ENCODE assay signal across 8 cellular contexts in genomic region chr3:51975857-51976549, GRCh38. TPM values are rescaled to one million over a fixed set of nuclear protein-coding genes. Genes with fewer than 3 reads are reported as not detected.
DNase-seq lines count a peak whose midpoint lies in the region; ATAC-seq and TF ChIP-seq lines count a peak whose summit lies in the region.

No MANE protein-coding gene starts in this region.

- H3K4me1 ChIP-seq in endodermal cell (ENCODE audit: control insufficient read depth, insufficient read depth, low read length), result peaks cover 10% of the 10 kb centered on the region
- H3K4me1 ChIP-seq in thoracic aorta (ENCODE audit: control insufficient read depth in 1 of 2, low read depth in 2 of 2), result peaks cover 5 to 25% of the 10 kb centered on the region in 2 donors

- DNase-seq in AG08395 (ENCODE audit: low spot score) (peak; percentile 67), GM13976 (ENCODE audit: low spot score) (peak; percentile 62), T-helper 17 cell (no peak), endodermal cell (peak; percentile 82), midbrain (lab: John Stamatoyannopoulos, UW) (peak; percentile 84), thoracic aorta (ENCODE audit: low spot score) (peak; percentile 45), NCI-H187 (lab: John Stamatoyannopoulos, UW) (no peak)
- no peak for DNase-seq in stimulated activated CD4-positive, alpha-beta T cell treated with anti-CD3 and anti-CD28 coated beads, Interleukin-2, amount 100 ng/mL, for 48 hours

- H3K27ac ChIP-seq in endodermal cell (ENCODE audit: low read depth, low read length), result no peak overlapping the region
- peak overlapping the region; percentile 96 for H3K27ac ChIP-seq in thoracic aorta

- H3K4me1 Mint-ChIP-seq in T-helper 17 cell (peaks cover 30% of the 10 kb centered on the region), endodermal cell (peaks cover 14% of the 10 kb centered on the region)

- H3K36me3 Mint-ChIP-seq in T-helper 17 cell (ENCODE audit: low read depth), result peaks cover 3% of the 10 kb centered on the region
- H3K36me3 Mint-ChIP-seq in endodermal cell (ENCODE audit: low read depth), result peaks cover 5% of the 10 kb centered on the region

- in situ Hi-C loops in GM13976 (cut with MboI; ENCODE audit: low sequenced_read_pairs, unreplicated experiment), result no loop called here

- no peaks in the 10 kb centered on the region for H3K27me3 ChIP-seq in endodermal cell (ENCODE audit: control insufficient read depth, insufficient read depth, low read length, poor library complexity, severe bottlenecking)
- no peaks in the 10 kb centered on the region for H3K27me3 ChIP-seq in thoracic aorta (replicated peaks; ENCODE audit: insufficient read depth)

- WGBS in endodermal cell (ENCODE audit: insufficient coverage in 1 of 2, insufficient read length in 1 of 2), 2 experiments, result 49 to 57% methylated on average over 43 to 45 of the region's 45 CpGs

- H3K27ac Mint-ChIP-seq in T-helper 17 cell (peak overlapping the region; percentile 96), endodermal cell (no peak overlapping the region)

- TF ChIP-seq CTCF in GM13976 (IDR thresholded peaks at IDR 0.05; ENCODE audit: borderline replicate concordance, control extremely low read depth, extremely low read depth, insufficient read depth, missing control alignments) (no peak), endodermal cell (conservative IDR thresholded peaks at IDR 0.05) (peak; percentile 41), thoracic aorta (IDR thresholded peaks at IDR 0.05) (no peak)

- H3K4me3 ChIP-seq in endodermal cell (ENCODE audit: low read length) (peak overlapping the region; percentile 81), thoracic aorta (peak overlapping the region; percentile 92)

- H3K9me3 Mint-ChIP-seq in endodermal cell, result no peaks in the 10 kb centered on the region

- no peaks in the 10 kb centered on the region for H3K36me3 ChIP-seq in endodermal cell (ENCODE audit: control insufficient read depth, insufficient read depth, low read length)
- H3K36me3 ChIP-seq in thoracic aorta, result no peaks in the 10 kb centered on the region

- ATAC-seq in T-helper 17 cell (no peak), thoracic aorta (ENCODE audit: insufficient number of reproducible peaks, low FRiP score, low read depth) (no peak)

- H3K27me3 Mint-ChIP-seq in T-helper 17 cell (no peaks in the 10 kb centered on the region), endodermal cell (ENCODE audit: insufficient read depth) (peaks cover 17% of the 10 kb centered on the region)

- no peak overlapping the region for H3K9ac ChIP-seq in endodermal cell (ENCODE audit: extremely low read depth, low read length, poor library complexity, severe bottlenecking)

- H3K4me3 Mint-ChIP-seq in T-helper 17 cell, result peak overlapping the region; percentile 100
- peak overlapping the region; percentile 80 for H3K4me3 Mint-ChIP-seq in endodermal cell

- H3K9me3 ChIP-seq in T-helper 17 cell (ENCODE audit: control insufficient read depth, low read length, poor library complexity, severe bottlenecking), result no peaks in the 10 kb centered on the region
- H3K9me3 ChIP-seq in endodermal cell (ENCODE audit: control insufficient read depth, low read length), result no peaks in the 10 kb centered on the region
- no peaks in the 10 kb centered on the region for H3K9me3 ChIP-seq in thoracic aorta

RNA-seq across cellular contexts. Expression of gene ABHD14A, which starts 1.1 kb away (rescaled TPM):
- 10 to 100 TPM; 13.9 to 14.6 TPM for total RNA-seq in T-helper 17 cell
- total RNA-seq in endodermal cell, result 10 to 100 TPM in 1 of 2 donors, 1 to 10 TPM in 1; 9.6 to 10.1 TPM
- polyA plus RNA-seq in endodermal cell (2013, experiment 1 of 2), result 14.9 TPM
- 15.1 TPM for polyA plus RNA-seq in endodermal cell (2013, experiment 2 of 2)
- total RNA-seq in thoracic aorta, result 10 to 100 TPM in 1 of 2 donors, 1 to 10 TPM in 1; 9.7 to 24.0 TPM

RNA-seq across cellular contexts. Expression of gene ABHD14B, which starts 2.2 kb away (rescaled TPM):
- total RNA-seq in T-helper 17 cell (10 to 100 TPM; 34.8 to 51.1 TPM), endodermal cell (10 to 100 TPM; 11.4 to 12.9 TPM), thoracic aorta (10 to 100 TPM; 28.6 to 55.2 TPM)
- polyA plus RNA-seq in endodermal cell (2013, experiment 1 of 2), result 10.4 TPM
- 8.6 TPM for polyA plus RNA-seq in endodermal cell (2013, experiment 2 of 2)

RNA-seq across cellular contexts. Expression of gene ACY1, which starts 7.3 kb away (rescaled TPM):
- total RNA-seq in T-helper 17 cell (1 to 10 TPM; 7.1 to 7.6 TPM), endodermal cell (10 to 100 TPM; 58.2 to 69.4 TPM), thoracic aorta (10 to 100 TPM in 1 of 2 donors, 1 to 10 TPM in 1; 6.1 to 12.3 TPM)
- polyA plus RNA-seq in endodermal cell (2013, experiment 1 of 2), result 26.0 TPM
- 22.8 TPM for polyA plus RNA-seq in endodermal cell (2013, experiment 2 of 2)

RNA-seq across cellular contexts. Expression of gene PCBP4, which starts 8.7 kb away (rescaled TPM):
- total RNA-seq in T-helper 17 cell (10 to 100 TPM; 20.2 to 28.7 TPM), endodermal cell (10 to 100 TPM; 54.1 to 68.1 TPM), thoracic aorta (100 to 1,000 TPM; 127 to 144 TPM)
- 184 TPM for polyA plus RNA-seq in endodermal cell (2013, experiment 1 of 2)
- polyA plus RNA-seq in endodermal cell (2013, experiment 2 of 2), result 158 TPM

RNA-seq across cellular contexts. Expression of gene RPL29, which starts 19.7 kb away (rescaled TPM):
- 1,000 to 10,000 TPM; 1,359 to 1,493 TPM for total RNA-seq in T-helper 17 cell
- total RNA-seq in endodermal cell, result 1,000 to 10,000 TPM; 1,325 to 1,600 TPM
- polyA plus RNA-seq in endodermal cell (2013, experiment 1 of 2), result 1,775 TPM
- polyA plus RNA-seq in endodermal cell (2013, experiment 2 of 2), result 1,656 TPM
- total RNA-seq in thoracic aorta, result 100 to 1,000 TPM; 642 to 718 TPM

Comparison
In these comparisons a context has a peak if more than half of its experiments do, and no peak if none do; other contexts are left out.
1. DNase-seq: peak in AG08395 (single experiment), GM13976 (single experiment), endodermal cell (single experiment), midbrain (single experiment) and thoracic aorta (single experiment); none in T-helper 17 cell (0 of 3), NCI-H187 (0 of 2) and stimulated activated CD4-positive, alpha-beta T cell treated with anti-CD3 and anti-CD28 coated beads, Interleukin-2, amount 100 ng/mL, for 48 hours (0 of 2).
2. RNA of gene ACY1, which starts 7.3 kb away (total RNA-seq): 58.2 to 69.4 TPM in endodermal cell; 6.1 to 12.3 TPM in thoracic aorta and 7.1 to 7.6 TPM in T-helper 17 cell; every median in the first group is over 4 times any median in the second.